31 cellular contexts compared by ENCODE assay signal in the genomic region with DNA sequence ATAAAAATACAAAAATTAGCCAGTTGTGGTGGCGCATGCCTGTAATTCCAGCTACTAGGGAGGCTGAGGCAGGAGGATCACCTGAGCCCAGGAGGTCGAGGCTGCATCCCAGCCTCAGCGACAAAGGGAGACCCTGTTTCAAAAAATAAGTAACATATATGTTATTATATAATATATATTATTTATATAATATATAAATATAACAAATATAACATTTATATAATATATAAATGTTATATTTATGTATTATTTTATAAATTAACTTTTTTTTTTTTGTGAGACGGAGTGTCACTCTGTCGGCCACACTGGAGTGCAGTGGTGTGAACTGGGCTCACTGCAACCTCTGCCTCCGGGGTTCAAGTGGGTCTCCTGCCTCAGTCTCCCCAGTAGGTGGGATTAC. TPM values are rescaled to one million over a fixed set of nuclear protein-coding genes. Genes with fewer than 3 reads are reported as not detected.
A peak's percentile ranks its signal among the peaks of the same experiment; 100 is the strongest.
DNase-seq lines count a peak whose midpoint lies in the region; ATAC-seq, FAIRE-seq and TF ChIP-seq lines count a peak whose summit lies in the region.
"Had no signal": no experiment of that assay in that cellular context is flagged by ENCODE, and none has a peak within 500 bp of the region (broad histone marks: within the 10 kb centered on the region; RNA-seq: fewer than 3 reads in every experiment).

No MANE protein-coding gene starts in this region.

- H3K27ac Mint-ChIP-seq in activated naive CD4-positive, alpha-beta T cell treated with anti-CD3 and anti-CD28 coated beads, Interleukin-2, amount 50 U/mL, for 24 hours = no peak overlapping the region
- H3K27ac Mint-ChIP-seq in astrocyte (ENCODE audit: unreplicated experiment) (no peak overlapping the region), osteocyte (ENCODE audit: unreplicated experiment) (no peak overlapping the region)

- no peak overlapping the region for H3K27ac ChIP-seq in HCT116 (ENCODE audit: low read depth, low read length)
- H3K27ac ChIP-seq in astrocyte (ENCODE audit: low read depth, low read length) = no peak overlapping the region
- H3K27ac ChIP-seq: brain microvascular endothelial cell, SK-N-MC had no signal

- no peak for FAIRE-seq in astrocyte (lab: Jason Lieb, UNC)
- FAIRE-seq: A204.1 had no signal

- H3K36me3 Mint-ChIP-seq in activated naive CD4-positive, alpha-beta T cell treated with anti-CD3 and anti-CD28 coated beads, Interleukin-2, amount 50 U/mL, for 24 hours = no peaks in the 10 kb centered on the region
- H3K36me3 Mint-ChIP-seq in astrocyte (ENCODE audit: low read depth, unreplicated experiment) (no peaks in the 10 kb centered on the region), osteocyte (ENCODE audit: unreplicated experiment) (peaks cover under 1% of the 10 kb centered on the region)

- RAD21 ChIA-PET in HCT116 (lab: Charles Lee; ENCODE audit: low non-redundant PET in 1 of 2, low total read pairs in 2 of 2, uncharacterized antibody in 2 of 2, unreplicated experiment in 2 of 2) = no interaction called here

- intact Hi-C loops in HCT116 (cut with micrococcal nuclease) = no loop called here

- H3K9me3 ChIP-seq in HCT116 (ENCODE audit: control insufficient read depth in 1 of 2, insufficient read depth in 1 of 2, low read depth in 1 of 2, low read length in 2 of 2) = no peaks in the 10 kb centered on the region
- H3K9me3 ChIP-seq in astrocyte (ENCODE audit: insufficient read depth, low read depth, low read length) = no peaks in the 10 kb centered on the region
- H3K9me3 ChIP-seq: adrenal gland, gastroesophageal sphincter, HAP-1, mucosa of descending colon, spleen, stomach, thyroid gland, uterus had no signal

- H3K27me3 Mint-ChIP-seq in activated naive CD4-positive, alpha-beta T cell treated with anti-CD3 and anti-CD28 coated beads, Interleukin-2, amount 50 U/mL, for 24 hours = no peaks in the 10 kb centered on the region
- H3K27me3 Mint-ChIP-seq in astrocyte (ENCODE audit: low read depth, unreplicated experiment) (peaks cover 5% of the 10 kb centered on the region), osteocyte (ENCODE audit: unreplicated experiment) (peaks cover 5% of the 10 kb centered on the region)
- H3K27me3 Mint-ChIP-seq: activated CD8-positive, alpha-beta T cell treated with anti-CD3 and anti-CD28 coated beads for 36 hours had no signal

- H3K9ac ChIP-seq in HCT116 (ENCODE audit: low read length) (no peak overlapping the region), astrocyte (ENCODE audit: low read length) (no peak overlapping the region)

- H3K79me2 ChIP-seq in HCT116 (ENCODE audit: insufficient read depth, low read length) = peaks cover 29% of the 10 kb centered on the region
- peaks cover 31% of the 10 kb centered on the region for H3K79me2 ChIP-seq in astrocyte (ENCODE audit: insufficient read depth, low read length)

- H4K20me1 ChIP-seq in HCT116 (ENCODE audit: insufficient read depth) (no peaks in the 10 kb centered on the region), astrocyte (ENCODE audit: insufficient read depth, low read length) (peaks cover 26% of the 10 kb centered on the region)

- H3K4me3 ChIP-seq in HCT116 (replicated peaks in 1 of 2; ENCODE audit: low read depth in 1 of 2, low read length in 2 of 2) (no peak overlapping the region), astrocyte (ENCODE audit: insufficient read depth, low read depth, low read length) (no peak overlapping the region)
- H3K4me3 ChIP-seq: mucosa of descending colon had no signal

- no TSS peak for BruUV-seq in HCT116 (replicated peaks; lab: Mats Ljungman, UMichigan)

- POLR2A ChIA-PET in HCT116 (lab: Charles Lee) = no interaction called here

- no peak for DNase-seq in activated naive CD4-positive, alpha-beta T cell (lab: John Stamatoyannopoulos, UW)
- DNase-seq in HCT116 (ENCODE audit: low read depth, low spot score) (no peak), astrocyte (ENCODE audit: low read depth) (no peak), osteocyte (ENCODE audit: extremely low spot score, unreplicated experiment) (no peak)
- no peak for DNase-seq in activated CD4-positive, alpha-beta T cell treated with anti-CD3 and anti-CD28 coated beads, Interleukin-2, amount 50 U/mL, for 1 hour
- no peak for DNase-seq in stimulated activated CD4-positive, alpha-beta T cell treated with anti-CD3 and anti-CD28 coated beads, Interleukin-4, amount 100 ng/mL, for 1 hour
- DNase-seq: activated CD8-positive, alpha-beta T cell treated with anti-CD3 and anti-CD28 coated beads for 36 hours; activated effector memory CD4-positive, alpha-beta T cell treated with Interleukin-2 at 50 U/mL for 16 hours; brain microvascular endothelial cell; Kasumi-1; MV-4-11; NCI-H1436; NCI-H2081; NCI-H524 treated with DMSO at 0.1 percent for 48 hours; spleen; stimulated activated CD4-positive, alpha-beta T cell treated with anti-CD3 and anti-CD28 coated beads, Interleukin-2, amount 100 ng/mL, for 24 hours; stimulated activated CD8-positive, alpha-beta memory T cell treated with anti-CD3 and anti-CD28 coated beads, Interleukin-4, amount 100 ng/mL, for 48 hours; stomach had no signal

- H2AFZ ChIP-seq in HCT116 (ENCODE audit: low read depth, low read length, poor library complexity, severe bottlenecking) (no peak overlapping the region), astrocyte (ENCODE audit: low read depth, low read length) (no peak overlapping the region)

- H3K9me3 Mint-ChIP-seq in activated naive CD4-positive, alpha-beta T cell treated with anti-CD3 and anti-CD28 coated beads, Interleukin-2, amount 50 U/mL, for 24 hours = no peaks in the 10 kb centered on the region
- H3K9me3 Mint-ChIP-seq in astrocyte (ENCODE audit: unreplicated experiment) = no peaks in the 10 kb centered on the region
- H3K9me3 Mint-ChIP-seq in osteocyte (ENCODE audit: unreplicated experiment) = no peaks in the 10 kb centered on the region
- H3K9me3 Mint-ChIP-seq: activated CD8-positive, alpha-beta T cell treated with anti-CD3 and anti-CD28 coated beads for 36 hours; neural crest cell; T-helper 1 cell treated with Interleukin-12 subunit alpha and Interleukin-12 subunit beta and Interleukin-4 antibody, amounts not matched to agents 30 μg/mL and 1 μg/mL, for 36 hours had no signal

- peak overlapping the region; percentile 94 for H3K4me3 Mint-ChIP-seq in activated naive CD4-positive, alpha-beta T cell treated with anti-CD3 and anti-CD28 coated beads, Interleukin-2, amount 50 U/mL, for 24 hours
- H3K4me3 Mint-ChIP-seq in astrocyte (ENCODE audit: unreplicated experiment) (peak overlapping the region; percentile 92), osteocyte (ENCODE audit: unreplicated experiment) (peak overlapping the region; percentile 91)

- no peaks in the 10 kb centered on the region for H3K9me2 ChIP-seq in HCT116 (ENCODE audit: insufficient read depth)

- H3K36me3 ChIP-seq in HCT116 (ENCODE audit: control insufficient read depth in 1 of 2, insufficient read depth in 2 of 2, low read length in 2 of 2) = no peaks in the 10 kb centered on the region
- H3K36me3 ChIP-seq in astrocyte (ENCODE audit: insufficient read depth, low read length) = no peaks in the 10 kb centered on the region
- H3K36me3 ChIP-seq: adrenal gland, brain microvascular endothelial cell, gastroesophageal sphincter, HAP-1, stomach, thyroid gland, uterus had no signal

- TF ChIP-seq CTCF in HCT116 (IDR thresholded peaks at IDR 0.05 in 2 of 3, conservative IDR thresholded peaks at IDR 0.05 in 1 of 3; ENCODE audit: borderline replicate concordance in 1 of 3, insufficient read depth in 1 of 3, low read depth in 2 of 3, low read length in 2 of 3) (no peak), astrocyte (IDR thresholded peaks at IDR 0.05; ENCODE audit: insufficient read depth, low read depth, low read length) (no peak), osteocyte (IDR thresholded peaks at IDR 0.05) (no peak)

- TF ChIP-seq RAD21 in HCT116 (IDR thresholded peaks at IDR 0.05; ENCODE audit: low read depth) = no peak

- H3K4me2 ChIP-seq in HCT116 (ENCODE audit: low read length) (peak overlapping the region; percentile 95; the same call in 1 of the 2 replicates), astrocyte (ENCODE audit: low read length) (no peak overlapping the region)

- H3K27me3 ChIP-seq in HCT116 (ENCODE audit: insufficient read depth, low read length) (no peaks in the 10 kb centered on the region), astrocyte (ENCODE audit: insufficient read depth, low read length) (no peaks in the 10 kb centered on the region)
- H3K27me3 ChIP-seq: adrenal gland, brain microvascular endothelial cell, gastroesophageal sphincter, spleen, stomach, thyroid gland, uterus had no signal

- TF ChIP-seq POLR2A in HCT116 (IDR thresholded peaks at IDR 0.05; ENCODE audit: borderline replicate concordance, extremely low read depth, insufficient read depth, insufficient read length) = no peak

- H3K4me1 ChIP-seq in HCT116 (ENCODE audit: control insufficient read depth in 1 of 2, insufficient read depth in 2 of 2, low read length in 2 of 2) (peaks cover 9 to 22% of the 10 kb centered on the region in 2 experiments; a peak in 3 of 4 replicates), astrocyte (ENCODE audit: insufficient read depth, low read length) (peaks cover 14% of the 10 kb centered on the region)
- H3K4me1 ChIP-seq: uterus had no signal

- CTCF ChIA-PET in HCT116 (lab: Charles Lee) = no interaction called here

- ATAC-seq in HCT116 (no peak), GM21529 (IDR thresholded peaks at IDR 0.05; ENCODE audit: unreplicated experiment) (no peak)
- ATAC-seq: activated CD4-positive, CD25-positive, alpha-beta regulatory T cell treated with anti-CD3 and anti-CD28 coated beads, Interleukin-2, amount 50 U/mL, for 24 hours; activated CD8-positive, alpha-beta T cell treated with anti-CD3 and anti-CD28 coated beads for 36 hours; gastroesophageal sphincter; mucosa of descending colon had no signal

- H3K4me1 Mint-ChIP-seq in activated naive CD4-positive, alpha-beta T cell treated with anti-CD3 and anti-CD28 coated beads, Interleukin-2, amount 50 U/mL, for 24 hours = peaks cover 25% of the 10 kb centered on the region
- H3K4me1 Mint-ChIP-seq in astrocyte (ENCODE audit: low read depth, unreplicated experiment) (peaks cover 3% of the 10 kb centered on the region), osteocyte (ENCODE audit: unreplicated experiment) (peaks cover 20% of the 10 kb centered on the region)

TF ChIP-seq in HCT116, 20 proteins besides CTCF, POLR2A, EP300 and RAD21 (continues in another document):
- no peak for TF ChIP-seq ELF1 (IDR thresholded peaks at IDR 0.05; ENCODE audit: borderline replicate concordance, low read depth)
- TF ChIP-seq EGR1 (IDR thresholded peaks at IDR 0.05; ENCODE audit: low read depth) = no peak
- TF ChIP-seq ZNF274 (IDR thresholded peaks at IDR 0.05; ENCODE audit: low read depth, low read length) = no peak
- TF ChIP-seq SP1 (IDR thresholded peaks at IDR 0.05; ENCODE audit: low read depth) = no peak
- TF ChIP-seq SRF (IDR thresholded peaks at IDR 0.05; ENCODE audit: low read depth) = no peak

RNA-seq across cellular contexts. Expression of gene POR, which starts 1.5 kb away (rescaled TPM):
- total RNA-seq in HCT116 (2021; ENCODE audit: unreplicated experiment) (120 TPM), astrocyte (73.6 and 74.1 TPM in 2 replicates), osteocyte (62.1 and 74.0 TPM in 2 replicates)
- 90.7 and 111 TPM in 2 replicates for polyA plus RNA-seq in HCT116 (2012)

RNA-seq across cellular contexts. Expression of gene RHBDD2, which starts 34.6 kb away (rescaled TPM):
- total RNA-seq in HCT116 (2021; ENCODE audit: unreplicated experiment) (42.9 TPM), astrocyte (54.7 and 55.0 TPM in 2 replicates), osteocyte (44.8 and 50.7 TPM in 2 replicates)
- 42.5 and 44.2 TPM in 2 replicates for polyA plus RNA-seq in HCT116 (2012)
